Comparison of ENCODE assay signal across 11 cellular contexts in the genomic region with DNA sequence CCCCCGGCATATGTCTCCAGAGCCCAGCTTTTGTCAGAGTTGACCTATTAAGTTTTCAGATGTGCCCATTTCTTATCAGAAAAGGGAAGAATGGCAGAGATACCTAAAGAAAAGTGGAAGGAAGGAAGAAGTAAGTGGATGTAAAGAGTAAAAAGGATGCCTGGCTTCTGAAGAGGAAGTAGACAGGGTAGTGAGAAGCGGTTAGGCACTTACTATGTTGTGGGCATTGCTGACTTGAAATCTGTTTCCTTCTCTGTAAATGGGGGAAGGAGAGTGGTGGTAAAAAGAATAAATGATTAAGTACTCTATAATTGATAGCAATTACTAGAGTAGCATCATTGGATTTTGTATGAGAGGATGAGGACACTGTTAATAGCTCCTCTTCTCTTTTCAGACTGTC. TPM values are rescaled to one million over a fixed set of nuclear protein-coding genes. Genes with fewer than 3 reads are reported as not detected.
DNase-seq lines count a peak whose midpoint lies in the region; ATAC-seq and TF ChIP-seq lines count a peak whose summit lies in the region.
"Had no signal": no experiment of that assay in that cellular context is flagged by ENCODE, and none has a peak within 500 bp of the region (broad histone marks: within the 10 kb centered on the region; RNA-seq: fewer than 3 reads in every experiment).

No MANE protein-coding gene starts in this region.

- no peaks in the 10 kb centered on the region for H3K9me3 ChIP-seq in CD8-positive, alpha-beta T cell (ENCODE audit: low read length)
- H3K9me3 ChIP-seq: left ventricle myocardium inferior had no signal

- POLR2A ChIA-PET in CD8-positive, alpha-beta T cell (lab: Charles Lee): interaction anchor here (1.3 kb wide), 1 partner anchor 72 kb away, joined by 3 read pairs; no protein-coding TSS in a partner anchor
- POLR2A ChIA-PET in T-cell (lab: Charles Lee): interaction anchor here in 1 of 2 donors (0.6 kb wide), 1 partner anchor 293 kb away, joined by 3 read pairs; no protein-coding TSS in a partner anchor

- H3K36me3 ChIP-seq in CD8-positive, alpha-beta T cell (ENCODE audit: insufficient read depth, low read length): peaks cover 4% of the 10 kb centered on the region

- H3K27me3 Mint-ChIP-seq in CD8-positive, alpha-beta T cell (ENCODE audit: low read depth): no peaks in the 10 kb centered on the region
- no peaks in the 10 kb centered on the region for H3K27me3 Mint-ChIP-seq in T-cell
- H3K27me3 Mint-ChIP-seq in memory B cell: no peaks in the 10 kb centered on the region

- intact Hi-C loops in CD8-positive, alpha-beta T cell (cut with DNase I, micrococcal nuclease): no loop called here

- no peaks in the 10 kb centered on the region for H3K9me3 Mint-ChIP-seq in CD8-positive, alpha-beta T cell
- H3K9me3 Mint-ChIP-seq in T-cell (no peaks in the 10 kb centered on the region), memory B cell (no peaks in the 10 kb centered on the region)

- H3K27me3 ChIP-seq in CD8-positive, alpha-beta T cell (ENCODE audit: insufficient read depth, low read length): no peaks in the 10 kb centered on the region

- H3K4me3 Mint-ChIP-seq in CD8-positive, alpha-beta T cell: peak overlapping the region; percentile 55
- H3K4me3 Mint-ChIP-seq in T-cell (peak overlapping the region; percentile 3 to 50 (median 39)), memory B cell (no peak overlapping the region)

- peak overlapping the region; percentile 86 for H3K27ac Mint-ChIP-seq in CD8-positive, alpha-beta T cell
- H3K27ac Mint-ChIP-seq in T-cell (peak overlapping the region; percentile 64 to 75), memory B cell (no peak overlapping the region)

- CTCF ChIA-PET in CD8-positive, alpha-beta T cell (lab: Charles Lee): interaction anchor here (0.9 to 4.4 kb wide), 3 partner anchors 9 to 69 kb away, joined by 3 to 16 read pairs (median 3); no protein-coding TSS in a partner anchor
- CTCF ChIA-PET in T-cell (lab: Charles Lee): no interaction called here

- H3K4me1 Mint-ChIP-seq in CD8-positive, alpha-beta T cell (ENCODE audit: low read depth): peaks cover 70% of the 10 kb centered on the region
- H3K4me1 Mint-ChIP-seq in T-cell (peaks cover 78 to 80% (median 79%) of the 10 kb centered on the region in 3 donors), memory B cell (peaks cover 44% of the 10 kb centered on the region)

- ATAC-seq in CD8-positive, alpha-beta T cell: peak; percentile 77
- ATAC-seq in HG02678 (IDR thresholded peaks at IDR 0.05; ENCODE audit: unreplicated experiment) (peak; percentile 52), T-cell (replicated peaks in 1 of 4) (peak; percentile 68 to 87 (median 82)), memory B cell (ENCODE audit: low read depth) (peak; percentile 96), GM18868 (IDR thresholded peaks at IDR 0.05; ENCODE audit: unreplicated experiment) (no peak)

- no peak for DNase-seq in CD8-positive, alpha-beta T cell
- DNase-seq in T-cell (no peak), memory B cell (ENCODE audit: low spot score in 2 of 2) (no peak), EL (no peak), NCI-H2171 (lab: John Stamatoyannopoulos, UW) (no peak)
- DNase-seq: left ventricle myocardium inferior, NCI-H1092 treated with DMSO at 0.1 percent for 48 hours, NCI-H526 had no signal

- TF ChIP-seq CTCF in CD8-positive, alpha-beta T cell (IDR thresholded peaks at IDR 0.05): no peak

- no peak overlapping the region for H3K4me3 ChIP-seq in CD8-positive, alpha-beta T cell (ENCODE audit: low read depth, low read length)
- H3K4me3 ChIP-seq: left ventricle myocardium inferior, SK-N-MC had no signal

- peaks cover 31% of the 10 kb centered on the region for H3K36me3 Mint-ChIP-seq in CD8-positive, alpha-beta T cell
- H3K36me3 Mint-ChIP-seq in T-cell: peaks cover 13% of the 10 kb centered on the region
- H3K36me3 Mint-ChIP-seq in memory B cell: peaks cover 5% of the 10 kb centered on the region

- H3K4me1 ChIP-seq in CD8-positive, alpha-beta T cell (ENCODE audit: insufficient read depth, low read length): peaks cover 53% of the 10 kb centered on the region

- no peak overlapping the region for H3K27ac ChIP-seq in CD8-positive, alpha-beta T cell (ENCODE audit: low read depth, low read length)
- H3K27ac ChIP-seq: left ventricle myocardium inferior, SK-N-MC had no signal

RNA-seq across cellular contexts. Expression of gene ANP32B, which starts 9.9 kb away (rescaled TPM):
- total RNA-seq in CD8-positive, alpha-beta T cell: 100 to 1,000 TPM; 168 to 177 TPM
- 100 to 1,000 TPM; 151 to 201 (median 172) TPM for total RNA-seq in T-cell

RNA-seq across cellular contexts. Expression of gene HEMGN, which starts 55.0 kb away (rescaled TPM):
- under 1 TPM; 0.14 to 0.33 TPM for total RNA-seq in CD8-positive, alpha-beta T cell
- total RNA-seq in T-cell: 1 to 10 TPM; 1.3 to 3.7 (median 1.7) TPM
